Comparison of ENCODE assay signal across 1 cellular context in the genomic region with DNA sequence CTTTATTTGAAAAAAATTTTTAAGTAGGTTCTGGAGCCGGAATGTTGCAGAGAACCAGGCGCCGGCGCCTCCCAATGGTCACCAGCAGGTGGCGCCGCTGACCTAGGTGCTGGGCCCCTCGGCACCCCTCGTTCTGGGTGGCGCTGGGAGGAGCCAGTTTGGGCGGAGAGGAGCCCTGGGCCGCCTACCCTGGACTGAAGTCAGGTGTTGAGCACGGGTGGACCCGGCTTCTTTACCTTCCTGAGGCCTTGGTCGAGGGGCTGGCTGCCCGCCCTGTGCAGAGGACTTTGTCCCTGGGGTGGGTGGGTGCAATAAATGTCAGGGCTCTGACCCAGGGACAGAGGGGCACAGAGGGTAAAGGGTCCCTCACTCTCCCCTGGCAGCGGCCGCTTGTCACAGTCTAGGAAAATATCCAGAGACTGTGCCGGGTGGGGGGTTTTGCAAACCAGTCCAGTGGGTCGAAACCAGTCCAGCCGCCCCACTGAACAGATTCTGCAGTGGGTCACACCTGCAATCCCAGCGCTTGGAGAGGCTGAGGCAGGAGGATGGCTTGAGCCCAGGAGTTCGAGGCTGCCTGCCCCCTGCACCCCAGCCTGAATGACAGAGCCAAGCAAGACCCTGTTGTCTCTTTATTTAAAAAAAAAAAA.
TF ChIP-seq lines count a peak whose summit lies in the region.

No MANE protein-coding gene starts in this region.

TF ChIP-seq in GM23338, 12 proteins besides CTCF, POLR2A, EP300 and RAD21 (continued from another document):
- TF ChIP-seq ZNF462 (CRISPR knock-in tag; IDR thresholded peaks at IDR 0.05) (no peak), EZH2phosphoT487 (IDR thresholded peaks at IDR 0.05; ENCODE audit: unreplicated experiment) (no peak), JUNB (IDR thresholded peaks at IDR 0.05; ENCODE audit: unreplicated experiment) (no peak), REST (IDR thresholded peaks at IDR 0.05; ENCODE audit: unreplicated experiment) (no peak)
